1 cellular context compared by ENCODE assay signal in the genomic region with DNA sequence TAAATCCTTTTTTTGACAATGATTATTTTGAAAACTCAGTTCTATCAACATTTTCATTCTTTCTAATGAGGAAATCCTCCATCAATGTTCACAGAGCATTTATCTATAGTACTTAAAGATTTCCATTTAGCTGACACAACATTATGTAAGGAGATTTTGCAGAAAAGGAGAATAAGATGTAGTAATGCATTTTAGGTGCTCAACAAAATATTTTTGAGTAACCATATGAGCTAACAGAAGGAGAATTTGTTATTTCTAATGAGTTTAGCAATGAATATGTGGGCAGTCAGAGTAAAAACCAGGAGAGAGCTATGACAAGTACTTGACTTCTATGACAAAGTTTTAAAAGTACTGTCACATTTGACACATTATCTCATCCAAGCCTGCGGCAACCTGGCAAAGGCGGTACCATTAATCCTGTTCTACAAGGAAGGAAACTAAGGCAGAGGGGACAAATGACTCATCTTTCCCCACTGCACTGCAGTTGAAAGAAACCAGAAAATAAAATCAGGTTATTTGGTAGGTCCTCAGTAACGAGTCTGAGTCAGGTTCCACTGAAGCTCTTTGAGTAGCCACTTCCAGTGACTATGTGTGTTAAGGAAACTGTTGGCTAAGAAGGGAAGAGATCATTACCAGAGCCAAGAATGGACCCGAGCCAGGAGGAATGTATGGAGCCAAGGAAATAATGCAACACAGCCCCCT.
TF ChIP-seq lines count a peak whose summit lies in the region.

No MANE protein-coding gene starts in this region.

TF ChIP-seq in SK-N-SH, 30 proteins besides CTCF, POLR2A, EP300 and RAD21 (continued from another document):
- TF ChIP-seq TCF12 (IDR thresholded peaks at IDR 0.05) (peak; percentile 44), GABPA (IDR thresholded peaks at IDR 0.05; ENCODE audit: low read depth) (no peak), JUND (IDR thresholded peaks at IDR 0.05) (no peak)
- TF ChIP-seq, protein P1, sequence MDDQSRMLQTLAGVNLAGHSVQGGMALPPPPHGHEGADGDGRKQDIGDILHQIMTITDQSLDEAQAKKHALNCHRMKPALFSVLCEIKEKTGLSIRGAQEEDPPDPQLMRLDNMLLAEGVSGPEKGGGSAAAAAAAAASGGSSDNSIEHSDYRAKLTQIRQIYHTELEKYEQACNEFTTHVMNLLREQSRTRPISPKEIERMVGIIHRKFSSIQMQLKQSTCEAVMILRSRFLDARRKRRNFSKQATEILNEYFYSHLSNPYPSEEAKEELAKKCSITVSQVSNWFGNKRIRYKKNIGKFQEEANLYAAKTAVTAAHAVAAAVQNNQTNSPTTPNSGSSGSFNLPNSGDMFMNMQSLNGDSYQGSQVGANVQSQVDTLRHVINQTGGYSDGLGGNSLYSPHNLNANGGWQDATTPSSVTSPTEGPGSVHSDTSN (IDR thresholded peaks at IDR 0.05) = 0 out of 2 replicates have a peak, but pooled peaks have one; percentile 20
